Comparison of ENCODE assay signal across 17 cellular contexts in genomic region chr18:12461326-12461725, GRCh38. TPM values are rescaled to one million over a fixed set of nuclear protein-coding genes. Genes with fewer than 3 reads are reported as not detected.
DNase-seq lines count a peak whose midpoint lies in the region; ATAC-seq, FAIRE-seq and TF ChIP-seq lines count a peak whose summit lies in the region.
"Had no signal": no experiment of that assay in that cellular context is flagged by ENCODE, and none has a peak within 500 bp of the region (broad histone marks: within the 10 kb centered on the region; RNA-seq: fewer than 3 reads in every experiment).

No MANE protein-coding gene starts in this region.

- no peak overlapping the region for H3K4me2 ChIP-seq in astrocyte (ENCODE audit: low read length)
- H3K4me2 ChIP-seq: GM23338 had no signal

- H3K27ac ChIP-seq in astrocyte (ENCODE audit: low read depth, low read length) = no peak overlapping the region
- H3K27ac ChIP-seq in mesodermal cell (ENCODE audit: low read depth, low read length, severe bottlenecking) = peak overlapping the region; percentile 11
- H3K27ac ChIP-seq in tibial nerve = peak overlapping the region; percentile 25 to 97 (median 77)

- H3K4me3 ChIP-seq in astrocyte (ENCODE audit: insufficient read depth, low read depth, low read length) (no peak overlapping the region), mesodermal cell (ENCODE audit: extremely low read depth, insufficient read depth, low read length, poor library complexity, severe bottlenecking) (no peak overlapping the region), tibial nerve (no peak overlapping the region)
- H3K4me3 ChIP-seq: GM12878, GM23338 had no signal

- no peak for TF ChIP-seq EP300 in tibial nerve (IDR thresholded peaks at IDR 0.05)

- no peak overlapping the region for H2AFZ ChIP-seq in astrocyte (ENCODE audit: low read depth, low read length)
- H2AFZ ChIP-seq: GM23338 had no signal

- H3K4me1 ChIP-seq in astrocyte (ENCODE audit: insufficient read depth, low read length) (peaks cover 3% of the 10 kb centered on the region), mesodermal cell (ENCODE audit: control insufficient read depth, insufficient read depth, low read length, poor library complexity, severe bottlenecking) (peaks cover 4% of the 10 kb centered on the region), tibial nerve (peaks cover 0 to 26% (median 12%) of the 10 kb centered on the region in 4 donors)
- H3K4me1 ChIP-seq: BE2C had no signal

- no peak overlapping the region for H3K4me3 Mint-ChIP-seq in astrocyte (ENCODE audit: unreplicated experiment)
- H3K4me3 Mint-ChIP-seq: CD4-positive, alpha-beta T cell; GM23338 had no signal

- TF ChIP-seq CTCF in astrocyte (IDR thresholded peaks at IDR 0.05; ENCODE audit: insufficient read depth, low read depth, low read length) = no peak
- TF ChIP-seq CTCF in tibial nerve (IDR thresholded peaks at IDR 0.05) = no peak

- no peaks in the 10 kb centered on the region for H3K9me3 Mint-ChIP-seq in astrocyte (ENCODE audit: unreplicated experiment)
- H3K9me3 Mint-ChIP-seq: CD4-positive, alpha-beta T cell; GM23338 had no signal

- TF ChIP-seq POLR2A in GM12892 (IDR thresholded peaks at IDR 0.05; ENCODE audit: low read depth, low read length) = no peak
- TF ChIP-seq POLR2A in tibial nerve (IDR thresholded peaks at IDR 0.05) = no peak

- H3K27ac Mint-ChIP-seq in astrocyte (ENCODE audit: unreplicated experiment) = peak overlapping the region; percentile 77
- H3K27ac Mint-ChIP-seq: CD4-positive, alpha-beta T cell; GM23338 had no signal

- no peaks in the 10 kb centered on the region for H4K20me1 ChIP-seq in astrocyte (ENCODE audit: insufficient read depth, low read length)

- H3K36me3 ChIP-seq in astrocyte (ENCODE audit: insufficient read depth, low read length) (peaks cover 21% of the 10 kb centered on the region), mesodermal cell (ENCODE audit: control insufficient read depth, insufficient read depth, low read length) (peaks cover 45% of the 10 kb centered on the region), tibial nerve (peaks cover 0 to 62% (median 0%) of the 10 kb centered on the region in 3 donors)
- H3K36me3 ChIP-seq: BE2C had no signal

- no peaks in the 10 kb centered on the region for H3K79me2 ChIP-seq in astrocyte (ENCODE audit: insufficient read depth, low read length)

- FAIRE-seq in GM12892 (lab: Jason Lieb, UNC) (peak; percentile 5), astrocyte (lab: Jason Lieb, UNC) (no peak)
- FAIRE-seq: GM12878 had no signal

- WGBS in mesodermal cell (ENCODE audit: insufficient coverage in 2 of 2), 2 experiments = 67 to 100% methylated on average over 1 of the region's 6 CpGs
- WGBS in tibial nerve, 2 donors = 55 to 93% methylated on average over 6 of the region's 6 CpGs

- H3K27me3 Mint-ChIP-seq in astrocyte (ENCODE audit: low read depth, unreplicated experiment) = no peaks in the 10 kb centered on the region
- H3K27me3 Mint-ChIP-seq: CD4-positive, alpha-beta T cell had no signal

- peaks cover 13% of the 10 kb centered on the region for H3K36me3 Mint-ChIP-seq in astrocyte (ENCODE audit: low read depth, unreplicated experiment)

- H3K27me3 ChIP-seq in astrocyte (ENCODE audit: insufficient read depth, low read length) (no peaks in the 10 kb centered on the region), tibial nerve (no peaks in the 10 kb centered on the region)
- H3K27me3 ChIP-seq: BE2C had no signal

- peaks cover 1% of the 10 kb centered on the region for H3K4me1 Mint-ChIP-seq in astrocyte (ENCODE audit: low read depth, unreplicated experiment)

- no peak for ATAC-seq in GM21723 (IDR thresholded peaks at IDR 0.05; ENCODE audit: unreplicated experiment)
- ATAC-seq: GM12878, GM23338, HCT116 had no signal

- DNase-seq in GM12892 (ENCODE audit: insufficient read length) (no peak), astrocyte (ENCODE audit: low read depth) (no peak), tibial nerve (ENCODE audit: low spot score in 2 of 2) (no peak), Ammon's horn (ENCODE audit: low spot score) (no peak), COLO829 (ENCODE audit: low spot score) (no peak)
- DNase-seq: CD4-positive, alpha-beta T cell; NCI-H1436; NCI-H2081; NCI-H510A; NCI-H774; RPMI8226 had no signal

- H3K9me3 ChIP-seq in astrocyte (ENCODE audit: insufficient read depth, low read depth, low read length) (no peaks in the 10 kb centered on the region), mesodermal cell (ENCODE audit: control insufficient read depth, low read length) (no peaks in the 10 kb centered on the region), tibial nerve (no peaks in the 10 kb centered on the region)
- H3K9me3 ChIP-seq: BE2C had no signal

- no peak overlapping the region for H3K9ac ChIP-seq in astrocyte (ENCODE audit: low read length)

RNA-seq across cellular contexts. Expression of gene PRELID3A, which starts 53.6 kb away (rescaled TPM):
- 6.8 TPM for polyA plus RNA-seq in GM12892 (2012; ENCODE audit: missing spikeins)
- 11.5 and 12.3 TPM in 2 replicates for total RNA-seq in astrocyte
- 7.6 TPM for polyA plus RNA-seq in mesodermal cell (2013, experiment 1 of 2)
- polyA plus RNA-seq in mesodermal cell (2013, experiment 2 of 2) = 5.2 TPM
- 10 to 100 TPM; 11.3 to 19.9 (median 12.3) TPM for total RNA-seq in tibial nerve
